Comparison of ENCODE assay signal across 2 cellular contexts in the genomic region with DNA sequence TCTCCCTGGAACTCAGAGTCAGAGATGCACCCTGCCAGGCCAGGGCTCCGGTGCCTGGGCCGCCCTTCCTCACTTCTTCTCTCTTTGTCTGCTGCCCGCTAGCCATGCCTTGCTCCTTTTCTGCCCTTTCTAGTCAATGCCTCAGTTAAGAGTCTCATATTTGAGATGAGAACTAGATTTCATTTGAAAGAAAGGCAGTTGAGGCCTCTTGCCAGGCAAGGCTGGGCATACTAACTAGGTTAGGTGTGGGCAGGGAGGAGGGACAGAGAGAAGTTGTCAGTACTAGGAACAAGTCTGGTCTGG.
TF ChIP-seq lines count a peak whose summit lies in the region.

No MANE protein-coding gene starts in this region.

TF ChIP-seq in GM23338, 12 proteins besides CTCF, POLR2A, EP300 and RAD21 (continues in another document):
- TF ChIP-seq, protein P1, sequence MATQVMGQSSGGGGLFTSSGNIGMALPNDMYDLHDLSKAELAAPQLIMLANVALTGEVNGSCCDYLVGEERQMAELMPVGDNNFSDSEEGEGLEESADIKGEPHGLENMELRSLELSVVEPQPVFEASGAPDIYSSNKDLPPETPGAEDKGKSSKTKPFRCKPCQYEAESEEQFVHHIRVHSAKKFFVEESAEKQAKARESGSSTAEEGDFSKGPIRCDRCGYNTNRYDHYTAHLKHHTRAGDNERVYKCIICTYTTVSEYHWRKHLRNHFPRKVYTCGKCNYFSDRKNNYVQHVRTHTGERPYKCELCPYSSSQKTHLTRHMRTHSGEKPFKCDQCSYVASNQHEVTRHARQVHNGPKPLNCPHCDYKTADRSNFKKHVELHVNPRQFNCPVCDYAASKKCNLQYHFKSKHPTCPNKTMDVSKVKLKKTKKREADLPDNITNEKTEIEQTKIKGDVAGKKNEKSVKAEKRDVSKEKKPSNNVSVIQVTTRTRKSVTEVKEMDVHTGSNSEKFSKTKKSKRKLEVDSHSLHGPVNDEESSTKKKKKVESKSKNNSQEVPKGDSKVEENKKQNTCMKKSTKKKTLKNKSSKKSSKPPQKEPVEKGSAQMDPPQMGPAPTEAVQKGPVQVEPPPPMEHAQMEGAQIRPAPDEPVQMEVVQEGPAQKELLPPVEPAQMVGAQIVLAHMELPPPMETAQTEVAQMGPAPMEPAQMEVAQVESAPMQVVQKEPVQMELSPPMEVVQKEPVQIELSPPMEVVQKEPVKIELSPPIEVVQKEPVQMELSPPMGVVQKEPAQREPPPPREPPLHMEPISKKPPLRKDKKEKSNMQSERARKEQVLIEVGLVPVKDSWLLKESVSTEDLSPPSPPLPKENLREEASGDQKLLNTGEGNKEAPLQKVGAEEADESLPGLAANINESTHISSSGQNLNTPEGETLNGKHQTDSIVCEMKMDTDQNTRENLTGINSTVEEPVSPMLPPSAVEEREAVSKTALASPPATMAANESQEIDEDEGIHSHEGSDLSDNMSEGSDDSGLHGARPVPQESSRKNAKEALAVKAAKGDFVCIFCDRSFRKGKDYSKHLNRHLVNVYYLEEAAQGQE (IDR thresholded peaks at IDR 0.05; ENCODE audit: unreplicated experiment) = no peak
- TF ChIP-seq POLR2AphosphoS5 (IDR thresholded peaks at IDR 0.05; ENCODE audit: low read depth) (no peak), ZNF331 (CRISPR knock-in tag; IDR thresholded peaks at IDR 0.05; ENCODE audit: low read depth) (no peak), CREB1 (CRISPR knock-in tag; IDR thresholded peaks at IDR 0.05; ENCODE audit: low read depth) (no peak), NANOG (IDR thresholded peaks at IDR 0.05; ENCODE audit: borderline replicate concordance) (no peak), STAT1 (IDR thresholded peaks at IDR 0.05; ENCODE audit: unreplicated experiment) (no peak), EZH2phosphoT487 (IDR thresholded peaks at IDR 0.05; ENCODE audit: unreplicated experiment) (no peak), JUNB (IDR thresholded peaks at IDR 0.05; ENCODE audit: unreplicated experiment) (no peak), EZH2 (IDR thresholded peaks at IDR 0.05; ENCODE audit: low read depth, unreplicated experiment) (no peak), ZNF114 (CRISPR knock-in tag; IDR thresholded peaks at IDR 0.05) (no peak)
- TF ChIP-seq, protein P2, sequence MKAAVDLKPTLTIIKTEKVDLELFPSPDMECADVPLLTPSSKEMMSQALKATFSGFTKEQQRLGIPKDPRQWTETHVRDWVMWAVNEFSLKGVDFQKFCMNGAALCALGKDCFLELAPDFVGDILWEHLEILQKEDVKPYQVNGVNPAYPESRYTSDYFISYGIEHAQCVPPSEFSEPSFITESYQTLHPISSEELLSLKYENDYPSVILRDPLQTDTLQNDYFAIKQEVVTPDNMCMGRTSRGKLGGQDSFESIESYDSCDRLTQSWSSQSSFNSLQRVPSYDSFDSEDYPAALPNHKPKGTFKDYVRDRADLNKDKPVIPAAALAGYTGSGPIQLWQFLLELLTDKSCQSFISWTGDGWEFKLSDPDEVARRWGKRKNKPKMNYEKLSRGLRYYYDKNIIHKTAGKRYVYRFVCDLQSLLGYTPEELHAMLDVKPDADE (IDR thresholded peaks at IDR 0.05) = no peak

TF ChIP-seq in WTC11, 78 proteins besides CTCF, POLR2A, EP300 and RAD21:
- TF ChIP-seq, protein P3, sequence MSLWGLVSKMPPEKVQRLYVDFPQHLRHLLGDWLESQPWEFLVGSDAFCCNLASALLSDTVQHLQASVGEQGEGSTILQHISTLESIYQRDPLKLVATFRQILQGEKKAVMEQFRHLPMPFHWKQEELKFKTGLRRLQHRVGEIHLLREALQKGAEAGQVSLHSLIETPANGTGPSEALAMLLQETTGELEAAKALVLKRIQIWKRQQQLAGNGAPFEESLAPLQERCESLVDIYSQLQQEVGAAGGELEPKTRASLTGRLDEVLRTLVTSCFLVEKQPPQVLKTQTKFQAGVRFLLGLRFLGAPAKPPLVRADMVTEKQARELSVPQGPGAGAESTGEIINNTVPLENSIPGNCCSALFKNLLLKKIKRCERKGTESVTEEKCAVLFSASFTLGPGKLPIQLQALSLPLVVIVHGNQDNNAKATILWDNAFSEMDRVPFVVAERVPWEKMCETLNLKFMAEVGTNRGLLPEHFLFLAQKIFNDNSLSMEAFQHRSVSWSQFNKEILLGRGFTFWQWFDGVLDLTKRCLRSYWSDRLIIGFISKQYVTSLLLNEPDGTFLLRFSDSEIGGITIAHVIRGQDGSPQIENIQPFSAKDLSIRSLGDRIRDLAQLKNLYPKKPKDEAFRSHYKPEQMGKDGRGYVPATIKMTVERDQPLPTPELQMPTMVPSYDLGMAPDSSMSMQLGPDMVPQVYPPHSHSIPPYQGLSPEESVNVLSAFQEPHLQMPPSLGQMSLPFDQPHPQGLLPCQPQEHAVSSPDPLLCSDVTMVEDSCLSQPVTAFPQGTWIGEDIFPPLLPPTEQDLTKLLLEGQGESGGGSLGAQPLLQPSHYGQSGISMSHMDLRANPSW (CRISPR knock-in tag; conservative IDR thresholded peaks at IDR 0.05; ENCODE audit: low read depth) = no peak
- no peak for TF ChIP-seq CREM (CRISPR knock-in tag; IDR thresholded peaks at IDR 0.05)
- TF ChIP-seq, protein P4, sequence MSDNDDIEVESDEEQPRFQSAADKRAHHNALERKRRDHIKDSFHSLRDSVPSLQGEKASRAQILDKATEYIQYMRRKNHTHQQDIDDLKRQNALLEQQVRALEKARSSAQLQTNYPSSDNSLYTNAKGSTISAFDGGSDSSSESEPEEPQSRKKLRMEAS (CRISPR knock-in tag; IDR thresholded peaks at IDR 0.05) = no peak
- TF ChIP-seq, protein P5, sequence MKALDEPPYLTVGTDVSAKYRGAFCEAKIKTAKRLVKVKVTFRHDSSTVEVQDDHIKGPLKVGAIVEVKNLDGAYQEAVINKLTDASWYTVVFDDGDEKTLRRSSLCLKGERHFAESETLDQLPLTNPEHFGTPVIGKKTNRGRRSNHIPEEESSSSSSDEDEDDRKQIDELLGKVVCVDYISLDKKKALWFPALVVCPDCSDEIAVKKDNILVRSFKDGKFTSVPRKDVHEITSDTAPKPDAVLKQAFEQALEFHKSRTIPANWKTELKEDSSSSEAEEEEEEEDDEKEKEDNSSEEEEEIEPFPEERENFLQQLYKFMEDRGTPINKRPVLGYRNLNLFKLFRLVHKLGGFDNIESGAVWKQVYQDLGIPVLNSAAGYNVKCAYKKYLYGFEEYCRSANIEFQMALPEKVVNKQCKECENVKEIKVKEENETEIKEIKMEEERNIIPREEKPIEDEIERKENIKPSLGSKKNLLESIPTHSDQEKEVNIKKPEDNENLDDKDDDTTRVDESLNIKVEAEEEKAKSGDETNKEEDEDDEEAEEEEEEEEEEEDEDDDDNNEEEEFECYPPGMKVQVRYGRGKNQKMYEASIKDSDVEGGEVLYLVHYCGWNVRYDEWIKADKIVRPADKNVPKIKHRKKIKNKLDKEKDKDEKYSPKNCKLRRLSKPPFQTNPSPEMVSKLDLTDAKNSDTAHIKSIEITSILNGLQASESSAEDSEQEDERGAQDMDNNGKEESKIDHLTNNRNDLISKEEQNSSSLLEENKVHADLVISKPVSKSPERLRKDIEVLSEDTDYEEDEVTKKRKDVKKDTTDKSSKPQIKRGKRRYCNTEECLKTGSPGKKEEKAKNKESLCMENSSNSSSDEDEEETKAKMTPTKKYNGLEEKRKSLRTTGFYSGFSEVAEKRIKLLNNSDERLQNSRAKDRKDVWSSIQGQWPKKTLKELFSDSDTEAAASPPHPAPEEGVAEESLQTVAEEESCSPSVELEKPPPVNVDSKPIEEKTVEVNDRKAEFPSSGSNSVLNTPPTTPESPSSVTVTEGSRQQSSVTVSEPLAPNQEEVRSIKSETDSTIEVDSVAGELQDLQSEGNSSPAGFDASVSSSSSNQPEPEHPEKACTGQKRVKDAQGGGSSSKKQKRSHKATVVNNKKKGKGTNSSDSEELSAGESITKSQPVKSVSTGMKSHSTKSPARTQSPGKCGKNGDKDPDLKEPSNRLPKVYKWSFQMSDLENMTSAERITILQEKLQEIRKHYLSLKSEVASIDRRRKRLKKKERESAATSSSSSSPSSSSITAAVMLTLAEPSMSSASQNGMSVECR (CRISPR knock-in tag; IDR thresholded peaks at IDR 0.05; ENCODE audit: borderline replicate concordance) = no peak
